In genomic region chr1:91831132-91831930, GRCh38 we compare ENCODE assay signal across 13 cellular contexts. TPM values are rescaled to one million over a fixed set of nuclear protein-coding genes. Genes with fewer than 3 reads are reported as not detected.
A peak's percentile ranks its signal among the peaks of the same experiment; 100 is the strongest.
DNase-seq lines count a peak whose midpoint lies in the region; ATAC-seq and TF ChIP-seq lines count a peak whose summit lies in the region.
"Had no signal": no experiment of that assay in that cellular context is flagged by ENCODE, and none has a peak within 500 bp of the region (broad histone marks: within the 10 kb centered on the region; RNA-seq: fewer than 3 reads in every experiment).

No MANE protein-coding gene starts in this region.

- H3K27me3 ChIP-seq in Peyer's patch = no peaks in the 10 kb centered on the region

- TF ChIP-seq CTCF in AG04449 (IDR thresholded peaks at IDR 0.05; ENCODE audit: insufficient read depth, low read length, missing control alignments) (no peak), Peyer's patch (IDR thresholded peaks at IDR 0.05) (no peak), osteocyte (IDR thresholded peaks at IDR 0.05) (no peak)

- POLR2A ChIA-PET in AG04449 (lab: Yijun Ruan, JAX) = no interaction called here

- H3K4me3 Mint-ChIP-seq in osteocyte (ENCODE audit: unreplicated experiment) = no peak overlapping the region
- H3K4me3 Mint-ChIP-seq: B cell, naive B cell had no signal

- no peaks in the 10 kb centered on the region for H3K9me3 Mint-ChIP-seq in osteocyte (ENCODE audit: unreplicated experiment)
- H3K9me3 Mint-ChIP-seq: naive B cell had no signal

- no peaks in the 10 kb centered on the region for H3K9me3 ChIP-seq in Peyer's patch

- H3K4me1 Mint-ChIP-seq in osteocyte (ENCODE audit: unreplicated experiment) = peaks cover 37% of the 10 kb centered on the region
- H3K4me1 Mint-ChIP-seq: B cell, naive B cell had no signal

- peaks cover 0 to 49% (median 0%) of the 10 kb centered on the region in 4 donors for H3K4me1 ChIP-seq in Peyer's patch

- ATAC-seq in HG02678 (IDR thresholded peaks at IDR 0.05; ENCODE audit: unreplicated experiment) = no peak

- CTCF ChIA-PET in AG04449 (lab: Yijun Ruan, JAX) = interaction anchor here (0.7 to 2.0 kb wide), 9 partner anchors 8 to 317 kb away, joined by 3 to 8 read pairs (median 4); no protein-coding TSS in a partner anchor

- no peaks in the 10 kb centered on the region for H3K36me3 Mint-ChIP-seq in osteocyte (ENCODE audit: unreplicated experiment)
- H3K36me3 Mint-ChIP-seq: naive B cell had no signal

- H3K4me3 ChIP-seq in AG04449 (ENCODE audit: low read depth, low read length) (no peak overlapping the region), Peyer's patch (no peak overlapping the region)

- peak; percentile 36 for DNase-seq in AG04449 (ENCODE audit: low read depth, low spot score)
- DNase-seq in Peyer's patch = no peak
- DNase-seq in fibroblast of peridontal ligament (ENCODE audit: extremely low read depth) = peak; percentile 78
- no peak for DNase-seq in osteocyte (ENCODE audit: extremely low spot score, unreplicated experiment)
- DNase-seq in MV-4-11 (lab: John Stamatoyannopoulos, UW) = no peak
- DNase-seq in activated CD8-positive, alpha-beta memory T cell treated with anti-CD3 and anti-CD28 coated beads for 24 hours = no peak
- DNase-seq in iPS-NIHi11 (ENCODE audit: low spot score) = no peak
- DNase-seq: effector CD4-positive, alpha-beta T cell; GDM1; naive B cell; NCI-H226 had no signal

- H3K27ac Mint-ChIP-seq in osteocyte (ENCODE audit: unreplicated experiment) = peak overlapping the region; percentile 91
- H3K27ac Mint-ChIP-seq: B cell, naive B cell had no signal

- peak overlapping the region in 3 of 4 donors; percentile 36 to 83 (median 70) for H3K27ac ChIP-seq in Peyer's patch

- no peaks in the 10 kb centered on the region for H3K36me3 ChIP-seq in Peyer's patch

- no peak for TF ChIP-seq POLR2A in Peyer's patch (IDR thresholded peaks at IDR 0.05)

- no peaks in the 10 kb centered on the region for H3K27me3 Mint-ChIP-seq in osteocyte (ENCODE audit: unreplicated experiment)

RNA-seq across cellular contexts. Expression of gene TGFBR3, which starts 54.6 kb away (rescaled TPM):
- total RNA-seq in Peyer's patch = 10 to 100 TPM; 16.3 to 90.0 (median 54.7) TPM
- total RNA-seq in osteocyte = 14.1 and 17.2 TPM in 2 replicates

Comparison
In these comparisons a context has a peak if more than half of its experiments do, and no peak if none do; other contexts are left out.
1. DNase-seq: peak in AG04449 (single experiment) and fibroblast of peridontal ligament (single experiment); none in Peyer's patch (0 of 3), osteocyte (single experiment), MV-4-11 (single experiment), activated CD8-positive, alpha-beta memory T cell treated with anti-CD3 and anti-CD28 coated beads for 24 hours (single experiment) and iPS-NIHi11 (single experiment).